ENCODE assay signal across 8 cellular contexts in the genomic region with DNA sequence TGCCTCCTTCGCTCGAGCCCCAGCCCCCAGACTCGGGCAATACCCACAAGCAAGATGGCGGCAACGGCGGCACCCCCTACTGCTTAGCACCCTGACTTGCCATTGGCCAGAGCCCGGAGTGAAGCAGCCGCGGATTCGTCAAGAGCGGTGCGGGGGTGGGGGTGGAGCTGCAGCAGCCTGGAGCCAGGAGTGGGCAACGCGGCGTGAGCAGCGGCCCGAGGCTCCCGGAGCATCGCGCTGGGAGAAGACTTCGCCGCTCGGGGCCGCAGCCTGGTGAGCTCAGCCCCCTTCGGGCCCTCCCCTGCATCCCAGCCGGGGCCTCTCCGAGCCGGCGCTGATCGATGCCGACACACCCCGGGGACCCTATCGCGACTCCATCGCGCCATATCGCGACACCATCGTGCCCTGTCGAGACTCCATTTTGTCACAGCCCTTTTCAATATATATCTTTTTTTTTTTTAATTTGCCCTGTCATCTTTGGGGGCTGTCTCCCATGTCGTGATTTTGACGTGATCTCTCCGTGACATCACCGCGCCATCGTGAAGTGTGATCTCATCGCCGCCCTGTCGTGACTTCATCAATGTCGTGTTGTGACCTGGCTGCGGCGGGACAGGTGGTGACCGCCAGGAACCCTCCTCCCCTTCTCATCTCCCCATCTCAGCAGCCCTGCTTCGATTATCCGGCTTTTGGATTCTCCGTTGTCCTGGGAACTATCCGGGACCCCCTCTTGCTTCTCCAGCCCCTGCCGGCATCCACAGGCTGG.
A peak's percentile ranks its signal among the peaks of the same experiment; 100 is the strongest.
DNase-seq lines count a peak whose midpoint lies in the region; ATAC-seq and TF ChIP-seq lines count a peak whose summit lies in the region.

Gene NCDN (plus strand): TSS at position 189 of the 763 bp plus-strand sequence. CDS start 392 bp downstream, at position 581.

- TF ChIP-seq CTCF in AG09309 (IDR thresholded peaks at IDR 0.05; ENCODE audit: control insufficient read depth, insufficient read depth, low read depth, low read length, missing control alignments): no peak

- DNase-seq in AG09309 (ENCODE audit: low read depth): peak; percentile 88
- peak; percentile 96 for DNase-seq in NCI-H446 treated with DMSO at 0.1 percent for 48 hours (lab: John Stamatoyannopoulos, UW)
- peak; percentile 96 for DNase-seq in cerebellar cortex (ENCODE audit: low spot score)
- peak; percentile 99 for DNase-seq in islet precursor cell
- peak; percentile 94 to 98 (median 96) for DNase-seq in stimulated activated CD4-positive, alpha-beta T cell treated with anti-CD3 and anti-CD28 coated beads, Interleukin-12 subunit alpha, Interleukin-12 subunit beta, amount 100 ng/mL, for 48 hours (ENCODE audit: low read depth in 2 of 3, low spot score in 1 of 3)

- peak within 1 kb of the TSS; percentile 88 for H3K4me3 ChIP-seq in AG09309 (ENCODE audit: control insufficient read depth, low read depth, low read length)

- peak; percentile 80 for ATAC-seq in GM19025 (IDR thresholded peaks at IDR 0.05; ENCODE audit: low read depth, unreplicated experiment)
- peak; percentile 84 for ATAC-seq in HG03342 (IDR thresholded peaks at IDR 0.05; ENCODE audit: unreplicated experiment)
- peak; percentile 90 to 95 for ATAC-seq in activated CD4-positive, CD25-positive, alpha-beta regulatory T cell treated with anti-CD3 and anti-CD28 coated beads, Interleukin-2, amount 50 U/mL, for 24 hours

Comparison
In these comparisons a context has a peak if more than half of its experiments do, and no peak if none do; other contexts are left out.
1. Peak in every context shown above with its lines: DNase-seq, ATAC-seq and H3K4me3 ChIP-seq.